ENCODE assay signal across 10 cellular contexts in genomic region chr3:159840900-159841299, GRCh38. TPM values are rescaled to one million over a fixed set of nuclear protein-coding genes. Genes with fewer than 3 reads are reported as not detected.
DNase-seq lines count a peak whose midpoint lies in the region; ATAC-seq and TF ChIP-seq lines count a peak whose summit lies in the region.
"Had no signal": no experiment of that assay in that cellular context is flagged by ENCODE, and none has a peak within 500 bp of the region (broad histone marks: within the 10 kb centered on the region; RNA-seq: fewer than 3 reads in every experiment).

No MANE protein-coding gene starts in this region.

- H3K27ac Mint-ChIP-seq in naive thymus-derived CD8-positive, alpha-beta T cell: no peak overlapping the region
- H3K27ac Mint-ChIP-seq: activated CD4-positive, alpha-beta memory T cell treated with anti-CD3 and anti-CD28 coated beads for 36 hours had no signal

- WGBS in ectodermal cell, 2 experiments: 50 to 93% methylated on average over 1 of the region's 2 CpGs

- H3K4me1 ChIP-seq in ectodermal cell (ENCODE audit: control insufficient read depth, insufficient read depth, low read length): peaks cover 2% of the 10 kb centered on the region
- H3K4me1 ChIP-seq in lower lobe of right lung: peaks cover 43% of the 10 kb centered on the region
- peaks cover 0 to 12% of the 10 kb centered on the region in 2 donors for H3K4me1 ChIP-seq in uterus

- H3K9me3 Mint-ChIP-seq in naive thymus-derived CD8-positive, alpha-beta T cell: no peaks in the 10 kb centered on the region
- H3K9me3 Mint-ChIP-seq: activated CD4-positive, alpha-beta memory T cell treated with anti-CD3 and anti-CD28 coated beads for 36 hours had no signal

- ATAC-seq in lower lobe of right lung (peak; percentile 78 to 85), HG03175 (IDR thresholded peaks at IDR 0.05; ENCODE audit: unreplicated experiment) (no peak)
- no peak for ATAC-seq in naive thymus-derived CD8-positive, alpha-beta T cell
- no peak for ATAC-seq in activated CD4-positive, CD25-positive, alpha-beta regulatory T cell treated with anti-CD3 and anti-CD28 coated beads, Interleukin-2, amount 50 U/mL, for 24 hours

- no peak overlapping the region for H3K4me3 Mint-ChIP-seq in naive thymus-derived CD8-positive, alpha-beta T cell
- H3K4me3 Mint-ChIP-seq: activated CD4-positive, alpha-beta memory T cell treated with anti-CD3 and anti-CD28 coated beads for 36 hours had no signal

- H3K27ac ChIP-seq in ectodermal cell (ENCODE audit: insufficient read depth, low read depth, low read length, poor library complexity, severe bottlenecking) (no peak overlapping the region), lower lobe of right lung (peak overlapping the region; percentile 74), uterus (peak overlapping the region; percentile 74 to 80)

- no peaks in the 10 kb centered on the region for H3K36me3 ChIP-seq in ectodermal cell (ENCODE audit: control insufficient read depth, insufficient read depth, low read length)
- H3K36me3 ChIP-seq in lower lobe of right lung: no peaks in the 10 kb centered on the region
- no peaks in the 10 kb centered on the region for H3K36me3 ChIP-seq in uterus

- DNase-seq in NCI-H82 (lab: John Stamatoyannopoulos, UW) (peak; percentile 41), NCI-H82 treated with DMSO at 0.1 percent for 48 hours (lab: John Stamatoyannopoulos, UW; ENCODE audit: unreplicated experiment) (no peak), lower lobe of right lung (no peak), uterus (no peak)
- no peak for DNase-seq in naive thymus-derived CD8-positive, alpha-beta T cell
- DNase-seq: activated CD4-positive, alpha-beta memory T cell treated with anti-CD3 and anti-CD28 coated beads for 36 hours; hippocampal formation had no signal

- H3K4me1 Mint-ChIP-seq in naive thymus-derived CD8-positive, alpha-beta T cell: peaks cover 0 to 11% (median 6%) of the 10 kb centered on the region in 4 donors

- H3K4me3 ChIP-seq in ectodermal cell (ENCODE audit: insufficient read depth, low read depth, low read length): peak overlapping the region; percentile 34
- H3K4me3 ChIP-seq in lower lobe of right lung: peak overlapping the region; percentile 48
- no peak overlapping the region for H3K4me3 ChIP-seq in uterus

- no peak for TF ChIP-seq CTCF in lower lobe of right lung (IDR thresholded peaks at IDR 0.05)
- no peak for TF ChIP-seq CTCF in uterus (IDR thresholded peaks at IDR 0.05)

- H3K27me3 Mint-ChIP-seq in naive thymus-derived CD8-positive, alpha-beta T cell: peaks cover 9 to 18% (median 13%) of the 10 kb centered on the region in 5 donors

- POLR2A ChIA-PET in naive thymus-derived CD8-positive, alpha-beta T cell (lab: Charles Lee): no interaction called here

- no peak for TF ChIP-seq POLR2A in uterus (IDR thresholded peaks at IDR 0.05)

- H3K27me3 ChIP-seq in ectodermal cell (ENCODE audit: control insufficient read depth, insufficient read depth, low read length, poor library complexity, severe bottlenecking): no peaks in the 10 kb centered on the region
- no peaks in the 10 kb centered on the region for H3K27me3 ChIP-seq in lower lobe of right lung (ENCODE audit: low read depth)
- H3K27me3 ChIP-seq in uterus: no peaks in the 10 kb centered on the region

- H3K36me3 Mint-ChIP-seq in naive thymus-derived CD8-positive, alpha-beta T cell: no peaks in the 10 kb centered on the region
- H3K36me3 Mint-ChIP-seq: activated CD4-positive, alpha-beta memory T cell treated with anti-CD3 and anti-CD28 coated beads for 36 hours had no signal

- intact Hi-C loops in lower lobe of right lung (cut with DNase I) (no loop called here), uterus (cut with DNase I; ENCODE audit: low total_unique reads) (no loop called here)

- H3K9me3 ChIP-seq in ectodermal cell (ENCODE audit: control insufficient read depth, low read length) (no peaks in the 10 kb centered on the region), lower lobe of right lung (no peaks in the 10 kb centered on the region), uterus (no peaks in the 10 kb centered on the region)

RNA-seq across cellular contexts. Expression of gene SCHIP1, which starts 1.2 kb away (rescaled TPM):
- 21.1 TPM for polyA plus RNA-seq in ectodermal cell (2013, experiment 1 of 4)
- polyA plus RNA-seq in ectodermal cell (2013, experiment 2 of 4): 19.5 TPM
- 22.3 TPM for polyA plus RNA-seq in ectodermal cell (2013, experiment 3 of 4)
- 32.3 TPM for polyA plus RNA-seq in ectodermal cell (2013, experiment 4 of 4)
- total RNA-seq in lower lobe of right lung (12.7 TPM), uterus (10 to 100 TPM in 2 of 4 donors, 1 to 10 TPM in 2; 1.8 to 29.4 (median 7.0) TPM)
- total RNA-seq in naive thymus-derived CD8-positive, alpha-beta T cell: not detected
- polyA plus RNA-seq in naive thymus-derived CD8-positive, alpha-beta T cell: not detected

Comparison
In these comparisons a context has a peak if more than half of its experiments do, and no peak if none do; other contexts are left out.
1. H3K4me3 ChIP-seq: peak in ectodermal cell (single experiment) and lower lobe of right lung (single experiment); none in uterus (0 of 2).
2. ATAC-seq: peak in lower lobe of right lung (2 of 2); none in naive thymus-derived CD8-positive, alpha-beta T cell (0 of 2), HG03175 (single experiment) and activated CD4-positive, CD25-positive, alpha-beta regulatory T cell treated with anti-CD3 and anti-CD28 coated beads, Interleukin-2, amount 50 U/mL, for 24 hours (0 of 2).